In genomic region chr11:102680945-102681344, GRCh38 we compare ENCODE assay signal across 1 cellular context.
TF ChIP-seq lines count a peak whose summit lies in the region.

No MANE protein-coding gene starts in this region.

TF ChIP-seq in WTC11, 78 proteins besides CTCF, POLR2A, EP300 and RAD21 (continued from another document):
- TF ChIP-seq ZNF281 (CRISPR knock-in tag; IDR thresholded peaks at IDR 0.05) (no peak), E2F5 (CRISPR knock-in tag; IDR thresholded peaks at IDR 0.05) (no peak), USF2 (CRISPR knock-in tag; IDR thresholded peaks at IDR 0.05) (no peak), TEAD4 (CRISPR knock-in tag; IDR thresholded peaks at IDR 0.05) (no peak), ZNF232 (CRISPR knock-in tag; IDR thresholded peaks at IDR 0.05) (no peak), GTF2I (CRISPR knock-in tag; conservative IDR thresholded peaks at IDR 0.05) (no peak), ZNF121 (CRISPR knock-in tag; IDR thresholded peaks at IDR 0.05) (no peak)
